Comparison of ENCODE assay signal across 8 cellular contexts in genomic region chr14:76958020-76958965, GRCh38.
DNase-seq lines count a peak whose midpoint lies in the region; ATAC-seq and TF ChIP-seq lines count a peak whose summit lies in the region.

No MANE protein-coding gene starts in this region.

- peak; percentile 58 for DNase-seq in DMS79 (lab: John Stamatoyannopoulos, UW)
- DNase-seq in NCI-H226: peak; percentile 59
- no peak for DNase-seq in dorsolateral prefrontal cortex
- no peak for DNase-seq in GM10266 (ENCODE audit: extremely low spot score)
- DNase-seq in cerebellar cortex (ENCODE audit: low spot score): no peak

- H3K4me3 ChIP-seq in dorsolateral prefrontal cortex (no peak overlapping the region), parathyroid adenoma (ENCODE audit: low read depth, low read length) (no peak overlapping the region)

- no peak for TF ChIP-seq CTCF in dorsolateral prefrontal cortex (IDR thresholded peaks at IDR 0.05 in 54 of 56, conservative IDR thresholded peaks at IDR 0.05 in 2 of 56; ENCODE audit: low read depth in 1 of 56, partially characterized antibody in 56 of 56)
- no peak for TF ChIP-seq CTCF in parathyroid adenoma (IDR thresholded peaks at IDR 0.05)
- TF ChIP-seq CTCF in GM10266 (IDR thresholded peaks at IDR 0.05; ENCODE audit: control insufficient read depth, insufficient read depth, low read depth, missing control alignments): no peak

- no peak overlapping the region for H3K9ac ChIP-seq in parathyroid adenoma

- H3K79me2 ChIP-seq in parathyroid adenoma: no peaks in the 10 kb centered on the region

- H3K4me1 ChIP-seq in parathyroid adenoma: peaks cover 74% of the 10 kb centered on the region

- ATAC-seq in HG03108 (IDR thresholded peaks at IDR 0.05; ENCODE audit: unreplicated experiment) (no peak), HG02610 (IDR thresholded peaks at IDR 0.05; ENCODE audit: unreplicated experiment) (no peak)

- no peaks in the 10 kb centered on the region for H3K36me3 ChIP-seq in parathyroid adenoma (ENCODE audit: control insufficient read depth, insufficient read depth, low read length)

- peak overlapping the region; percentile 72 for H2AFZ ChIP-seq in parathyroid adenoma

- peak overlapping the region in 37 of 59 donors; percentile 3 to 99 (median 97) for H3K27ac ChIP-seq in dorsolateral prefrontal cortex
- H3K27ac ChIP-seq in parathyroid adenoma: peak overlapping the region; percentile 96

- H3K9me3 ChIP-seq in parathyroid adenoma (ENCODE audit: control insufficient read depth, low read length): no peaks in the 10 kb centered on the region

- intact Hi-C loops in dorsolateral prefrontal cortex (cut with DNase I): loop anchor here (5.0 kb wide), 3 partner anchors 36 to 84 kb away; no protein-coding TSS in a partner anchor

- no peaks in the 10 kb centered on the region for H3K27me3 ChIP-seq in dorsolateral prefrontal cortex
- H3K27me3 ChIP-seq in parathyroid adenoma (ENCODE audit: control insufficient read depth, insufficient read depth, low read length): no peaks in the 10 kb centered on the region

- H3K4me2 ChIP-seq in parathyroid adenoma (ENCODE audit: low read length): no peak overlapping the region

Comparison
In these comparisons a context has a peak if more than half of its experiments do, and no peak if none do; other contexts are left out.
1. DNase-seq: peak in DMS79 (single experiment) and NCI-H226 (single experiment); none in dorsolateral prefrontal cortex (0 of 10), GM10266 (single experiment) and cerebellar cortex (single experiment).